Comparison of ENCODE assay signal across 1 cellular context in genomic region chr12:82650627-82651337, GRCh38.
TF ChIP-seq lines count a peak whose summit lies in the region.

No MANE protein-coding gene starts in this region.

TF ChIP-seq in GM12878, 131 proteins besides CTCF, POLR2A, EP300 and RAD21 (continued from another document and continues in another):
- TF ChIP-seq E4F1 (IDR thresholded peaks at IDR 0.05; ENCODE audit: borderline replicate concordance, partially characterized antibody) (no peak), FOXK2 (IDR thresholded peaks at IDR 0.05) (no peak), PKNOX1 (IDR thresholded peaks at IDR 0.05) (peak; percentile 95), PRDM15 (CRISPR knock-in tag; IDR thresholded peaks at IDR 0.05) (no peak), PML (IDR thresholded peaks at IDR 0.05; ENCODE audit: low read length) (no peak), MAX (IDR thresholded peaks at IDR 0.05; ENCODE audit: low read depth, low read length) (no peak), ESRRA (IDR thresholded peaks at IDR 0.05; ENCODE audit: low read length) (no peak), ZNF384 (IDR thresholded peaks at IDR 0.05; ENCODE audit: borderline replicate concordance, low read depth, low read length) (no peak), SP1 (IDR thresholded peaks at IDR 0.05; ENCODE audit: low read depth, low read length) (no peak), USF1 (IDR thresholded peaks at IDR 0.05; ENCODE audit: borderline replicate concordance, extremely low read length, insufficient read depth, low read depth, low read length) (no peak), CUX1 (IDR thresholded peaks at IDR 0.05; ENCODE audit: insufficient replicate concordance, low read depth, low read length) (no peak), ATF3 (IDR thresholded peaks at IDR 0.05; ENCODE audit: borderline replicate concordance, extremely low read depth, low read depth, low read length) (no peak), JUND (IDR thresholded peaks at IDR 0.05; ENCODE audit: low read depth, low read length) (0 out of 2 replicates have a peak, but pooled peaks have one; percentile 47), YY1 (IDR thresholded peaks at IDR 0.05; ENCODE audit: low read depth, low read length) (no peak), ZBTB4 (CRISPR knock-in tag; IDR thresholded peaks at IDR 0.05) (no peak), GATAD2B (conservative IDR thresholded peaks at IDR 0.05; ENCODE audit: low read depth) (peak; percentile 42; the same call in 1 of the 2 replicates), MYC (IDR thresholded peaks at IDR 0.05; ENCODE audit: insufficient read depth, insufficient read length, insufficient replicate concordance, low read length, severe bottlenecking) (no peak), SPI1 (IDR thresholded peaks at IDR 0.05; ENCODE audit: borderline replicate concordance, insufficient read depth, low read depth, low read length) (no peak), KAT2A (conservative IDR thresholded peaks at IDR 0.05; ENCODE audit: control insufficient read depth, low read depth, low read length) (no peak), TCF12 (IDR thresholded peaks at IDR 0.05; ENCODE audit: low read depth, low read length) (no peak), REST (IDR thresholded peaks at IDR 0.05; ENCODE audit: low read depth, low read length) (no peak), ZNF274 (IDR thresholded peaks at IDR 0.05; ENCODE audit: insufficient read depth, insufficient read length) (no peak), CHD2 (IDR thresholded peaks at IDR 0.05; ENCODE audit: borderline replicate concordance, low read depth, low read length) (no peak), ETV6 (conservative IDR thresholded peaks at IDR 0.05 in 1 of 2, IDR thresholded peaks at IDR 0.05 in 1 of 2; ENCODE audit: borderline replicate concordance in 1 of 2, low read depth in 1 of 2) (peak in 1 of 2 experiments; percentile 24; a peak in 1 of 4 replicates), EGR1 (IDR thresholded peaks at IDR 0.05; ENCODE audit: borderline replicate concordance in 1 of 2, low read depth in 2 of 2, low read length in 2 of 2) (no peak), EED (IDR thresholded peaks at IDR 0.05; ENCODE audit: low read depth) (peak; percentile 86), IRF5 (IDR thresholded peaks at IDR 0.05; ENCODE audit: borderline replicate concordance) (no peak), NFYA (IDR thresholded peaks at IDR 0.05; ENCODE audit: borderline replicate concordance, low read depth, low read length) (no peak), ZBED1 (IDR thresholded peaks at IDR 0.05; ENCODE audit: borderline replicate concordance) (no peak)
